ENCODE assay signal across 1 cellular context in genomic region chr2:178070824-178071223, GRCh38.
TF ChIP-seq lines count a peak whose summit lies in the region.

No MANE protein-coding gene starts in this region.

TF ChIP-seq in A549, 52 proteins besides CTCF, POLR2A, EP300 and RAD21:
- TF ChIP-seq ZC3H11A (IDR thresholded peaks at IDR 0.05), result no peak
- TF ChIP-seq CBX8 (IDR thresholded peaks at IDR 0.05), result no peak
- no peak for TF ChIP-seq KDM5A (IDR thresholded peaks at IDR 0.05)
- TF ChIP-seq NFE2L2 (conservative IDR thresholded peaks at IDR 0.05; ENCODE audit: low read length), result no peak
- no peak for TF ChIP-seq HOXB13 (CRISPR knock-in tag; IDR thresholded peaks at IDR 0.05; ENCODE audit: low read depth)
- no peak for TF ChIP-seq FOSL2 (IDR thresholded peaks at IDR 0.05)
- no peak for TF ChIP-seq FOSL2 (CRISPR knock-in tag; IDR thresholded peaks at IDR 0.05)
- TF ChIP-seq HMGXB4 (CRISPR knock-in tag; IDR thresholded peaks at IDR 0.05; ENCODE audit: borderline replicate concordance), result no peak
- no peak for TF ChIP-seq MAX (IDR thresholded peaks at IDR 0.05)
- TF ChIP-seq JUNB (IDR thresholded peaks at IDR 0.05), result 0 out of 2 replicates have a peak, but pooled peaks have one; percentile 19
- peak; percentile 8 to 22; a peak in 1 of 4 replicates for TF ChIP-seq CEBPB (IDR thresholded peaks at IDR 0.05)
- no peak for TF ChIP-seq POLR2AphosphoS2 (conservative IDR thresholded peaks at IDR 0.05; ENCODE audit: low read length)
- TF ChIP-seq RNF2 (IDR thresholded peaks at IDR 0.05; ENCODE audit: borderline replicate concordance, low read depth), result no peak
